Comparison of ENCODE assay signal across 8 cellular contexts in the genomic region with DNA sequence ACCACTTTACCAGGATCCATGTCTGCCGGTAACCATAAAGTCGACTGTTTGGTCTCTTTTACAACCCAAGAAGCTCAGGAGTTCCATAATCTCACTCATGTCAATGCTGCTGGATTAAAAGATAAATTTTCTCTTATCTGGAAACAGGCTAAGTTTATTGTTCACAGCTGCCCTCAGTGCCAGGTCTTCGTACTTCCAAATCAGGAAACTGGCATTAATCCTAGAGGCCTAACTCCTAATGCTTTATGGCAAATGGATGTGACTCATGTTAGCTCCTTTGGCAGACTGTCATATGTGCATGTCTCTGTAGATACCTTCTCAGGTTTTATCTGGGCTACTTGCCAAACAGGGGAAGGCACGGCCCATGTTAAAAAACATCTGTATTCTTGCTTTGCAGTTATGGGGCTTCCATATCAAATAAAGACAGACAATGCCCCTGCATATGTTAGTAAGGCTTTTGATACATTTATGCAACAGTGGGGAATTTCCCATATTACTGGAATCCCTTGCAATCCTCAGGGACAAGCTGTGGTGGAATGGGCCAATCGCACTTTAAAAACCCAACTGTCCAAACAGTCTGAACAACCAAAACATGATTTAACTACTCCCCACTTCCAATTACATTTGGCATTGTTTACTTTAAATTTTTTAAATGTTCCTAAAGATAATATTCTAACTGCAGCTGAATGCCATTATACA.
A peak's percentile ranks its signal among the peaks of the same experiment; 100 is the strongest.
DNase-seq lines count a peak whose midpoint lies in the region; ATAC-seq and TF ChIP-seq lines count a peak whose summit lies in the region.
"Not testable (repeated sequence)": the region's sequence is repeated elsewhere in the genome, so short reads cannot be mapped to it uniquely, and the experiment has no call there.

No MANE protein-coding gene starts in this region.

- ATAC-seq in RWPE2 (ENCODE audit: low read depth) = not testable (repeated sequence)

- H3K36me3 Mint-ChIP-seq in MCF 10A (ENCODE audit: insufficient read depth, unreplicated experiment) = not testable (repeated sequence)

- not testable (repeated sequence) for H3K4me2 ChIP-seq in fibroblast of lung (ENCODE audit: extremely low read depth, insufficient read depth, low read length)

- H2AFZ ChIP-seq in fibroblast of lung (ENCODE audit: low read length) = not testable (repeated sequence)

- peaks cover 11% of the 10 kb centered on the region for H3K9me3 Mint-ChIP-seq in MCF 10A (ENCODE audit: unreplicated experiment)

- not testable (repeated sequence) for H3K27ac ChIP-seq in A673 (ENCODE audit: low read depth, low read length, poor library complexity, severe bottlenecking); fibroblast of lung (ENCODE audit: insufficient read depth, low read length)
- peak overlapping the region; percentile 41 for H3K27ac ChIP-seq in RWPE2 (ENCODE audit: poor library complexity, severe bottlenecking)
- H3K27ac ChIP-seq in skeletal muscle tissue (ENCODE audit: low read depth, low read length) = peak overlapping the region; percentile 16

- not testable (repeated sequence) for H4K20me1 ChIP-seq in fibroblast of lung (ENCODE audit: control insufficient read depth, extremely low read depth, insufficient read depth, low read length)

- H3K9ac ChIP-seq in fibroblast of lung (ENCODE audit: insufficient read depth, low read length); skeletal muscle tissue (ENCODE audit: low read depth in 1 of 3, low read length in 3 of 3): not testable (repeated sequence)

- H3K27ac Mint-ChIP-seq in MCF 10A (ENCODE audit: low read depth, unreplicated experiment) = peak overlapping the region; percentile 72

- not testable (repeated sequence) for H3K27me3 Mint-ChIP-seq in MCF 10A (ENCODE audit: insufficient read depth, unreplicated experiment)

- peaks cover 28% of the 10 kb centered on the region for H3K4me1 Mint-ChIP-seq in MCF 10A (ENCODE audit: insufficient read depth, unreplicated experiment)

- not testable (repeated sequence) for BruUV-seq in A673 (replicated peaks; lab: Mats Ljungman, UMichigan); MCF 10A (replicated peaks; lab: Mats Ljungman, UMichigan)

- intact Hi-C loops in A673 (cut with micrococcal nuclease; ENCODE audit: unreplicated experiment); MCF 10A (cut with micrococcal nuclease): not testable (repeated sequence)

- CTCF ChIA-PET in A673 (lab: Charles Lee) = not testable (repeated sequence)
- CTCF ChIA-PET in MCF 10A (lab: Yijun Ruan, JAX) = interaction anchor here (0.7 kb wide), 2 partner anchors 395 to 511 kb away, joined by 3 read pairs; no protein-coding TSS in a partner anchor

- not testable (repeated sequence) for H3K27me3 ChIP-seq in A673 (replicated peaks; ENCODE audit: insufficient read depth, low read depth, low read length, poor library complexity); RWPE2 (ENCODE audit: insufficient read depth, poor library complexity, severe bottlenecking); fibroblast of lung (ENCODE audit: control insufficient read depth, insufficient read depth, low read length); skeletal muscle tissue (ENCODE audit: control insufficient read depth in 3 of 3, insufficient read depth in 3 of 3, low read length in 3 of 3)

- not testable (repeated sequence) for H3K79me2 ChIP-seq in fibroblast of lung (ENCODE audit: control insufficient read depth, insufficient read depth, low read length)

- TF ChIP-seq CTCF in A673 (conservative IDR thresholded peaks at IDR 0.05; ENCODE audit: low read depth, low read length); RWPE2 (IDR thresholded peaks at IDR 0.05; ENCODE audit: poor library complexity, severe bottlenecking); MCF 10A (IDR thresholded peaks at IDR 0.05; ENCODE audit: unreplicated experiment); fibroblast of lung (conservative IDR thresholded peaks at IDR 0.05 in 1 of 2, IDR thresholded peaks at IDR 0.05 in 1 of 2; ENCODE audit: low read depth in 1 of 2, low read length in 2 of 2): not testable (repeated sequence)

- H3K9me3 ChIP-seq in A673 (ENCODE audit: low read depth, low read length, poor library complexity, severe bottlenecking); RWPE2 (ENCODE audit: severe bottlenecking); fibroblast of lung (ENCODE audit: control insufficient read depth, insufficient read depth, low read depth, low read length); skeletal muscle tissue (ENCODE audit: control insufficient read depth in 3 of 3, low read length in 3 of 3): not testable (repeated sequence)

- not testable (repeated sequence) for H3K36me3 ChIP-seq in A673 (ENCODE audit: insufficient read depth, low read length, poor library complexity, severe bottlenecking); RWPE2 (ENCODE audit: low read depth); fibroblast of lung (ENCODE audit: control insufficient read depth, insufficient read depth, low read length); skeletal muscle tissue (ENCODE audit: control insufficient read depth in 3 of 3, insufficient read depth in 3 of 3, low read length in 3 of 3)

- peak overlapping the region; percentile 0 for H3K4me3 Mint-ChIP-seq in MCF 10A (ENCODE audit: unreplicated experiment)

- H3K4me3 ChIP-seq in A673 (ENCODE audit: low read depth, low read length, poor library complexity, severe bottlenecking); RWPE2 (ENCODE audit: severe bottlenecking); fibroblast of lung (replicated peaks in 1 of 4; ENCODE audit: control extremely low read depth in 1 of 4, insufficient read depth in 1 of 4, low read depth in 3 of 4, low read length in 4 of 4); skeletal muscle tissue (ENCODE audit: low read length in 3 of 3): not testable (repeated sequence)

- H3K4me1 ChIP-seq in A673 (ENCODE audit: insufficient read depth, low read length, poor library complexity, severe bottlenecking) (peaks cover 12% of the 10 kb centered on the region), RWPE2 (ENCODE audit: insufficient read depth, poor library complexity, severe bottlenecking) (peaks cover 15% of the 10 kb centered on the region)
- H3K4me1 ChIP-seq in fibroblast of lung (ENCODE audit: control insufficient read depth, extremely low read depth, insufficient read depth, low read length); skeletal muscle tissue (ENCODE audit: control insufficient read depth in 3 of 3, insufficient read depth in 3 of 3, low read length in 3 of 3): not testable (repeated sequence)

- DNase-seq in A673 (ENCODE audit: low spot score) (peak; percentile 58), ELR (ENCODE audit: low read depth) (peak; percentile 9), LHCN-M2 (ENCODE audit: low read depth) (peak; percentile 82), MCF 10A (ENCODE audit: unreplicated experiment) (peak; percentile 84), fibroblast of lung (ENCODE audit: low read depth in 2 of 2) (peak; percentile 1 to 72), lung microvascular endothelial cell (ENCODE audit: low read depth in 2 of 2) (peak; percentile 42 to 77)
- not testable (repeated sequence) for DNase-seq in RWPE2 (ENCODE audit: low spot score)

- POLR2A ChIA-PET in A673 (lab: Charles Lee; ENCODE audit: low non-redundant PET) = not testable (repeated sequence)
- POLR2A ChIA-PET in MCF 10A (lab: Yijun Ruan, JAX) = interaction anchor here (0.9 to 1.3 kb wide), 5 partner anchors 10 to 304 kb away, joined by 3 to 4 read pairs (median 3); no protein-coding TSS in a partner anchor
